In the genomic region with DNA sequence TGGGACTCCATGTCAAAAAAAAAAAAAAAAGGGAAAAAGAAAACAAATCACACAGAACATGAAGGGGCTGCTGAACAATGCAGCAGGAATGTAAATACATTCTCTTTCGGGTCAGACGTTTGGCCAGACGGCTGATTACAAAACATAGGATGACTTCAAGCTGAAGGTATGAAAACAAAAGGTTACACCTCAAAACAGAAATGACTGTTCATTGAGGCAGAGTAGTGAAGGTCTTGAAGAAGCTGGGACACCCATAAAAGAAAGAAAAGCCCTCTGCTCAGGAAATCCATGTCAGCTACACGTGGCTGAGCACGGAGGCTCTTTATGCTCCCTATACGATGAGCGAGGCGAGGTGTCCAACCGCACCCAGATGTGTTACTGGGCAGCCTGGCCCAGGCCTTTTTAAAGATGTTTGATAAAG, we compare ENCODE assay signal across 12 cellular contexts. TPM values are rescaled to one million over a fixed set of nuclear protein-coding genes. Genes with fewer than 3 reads are reported as not detected.
DNase-seq lines count a peak whose midpoint lies in the region; ATAC-seq and TF ChIP-seq lines count a peak whose summit lies in the region.
"Had no signal": no experiment of that assay in that cellular context is flagged by ENCODE, and none has a peak within 500 bp of the region (broad histone marks: within the 10 kb centered on the region; RNA-seq: fewer than 3 reads in every experiment).

No MANE protein-coding gene starts in this region.

- ATAC-seq in GM21360 (IDR thresholded peaks at IDR 0.05; ENCODE audit: unreplicated experiment), result no peak
- no peak for ATAC-seq in HG03280 (IDR thresholded peaks at IDR 0.05; ENCODE audit: unreplicated experiment)
- ATAC-seq: right cardiac atrium had no signal

- H3K36me3 Mint-ChIP-seq in endodermal cell (ENCODE audit: low read depth), result peaks cover 21% of the 10 kb centered on the region

- WGBS in endodermal cell (ENCODE audit: insufficient coverage in 1 of 2, insufficient read length in 1 of 2), 2 experiments, result 84 to 86% methylated on average over 9 of the region's 9 CpGs
- WGBS in mesendoderm (ENCODE audit: extremely low coverage, insufficient coverage, low lambda C conversion rate), result no CpG with 5 or more reads among the region's 9 CpGs

- H2BK15ac ChIP-seq in mesendoderm (replicated peaks; ENCODE audit: low read depth), result no peak overlapping the region

- H3K79me1 ChIP-seq in mesendoderm (ENCODE audit: low read length), result peaks cover 1% of the 10 kb centered on the region

- H3K23ac ChIP-seq in mesendoderm (ENCODE audit: low read length), result no peak overlapping the region

- H4K5ac ChIP-seq in mesendoderm (ENCODE audit: low read length), result no peak overlapping the region

- H3K9me3 ChIP-seq in BLaER1, result no peaks in the 10 kb centered on the region
- no peaks in the 10 kb centered on the region for H3K9me3 ChIP-seq in endodermal cell (ENCODE audit: control insufficient read depth, low read length)
- H3K9me3 ChIP-seq in MM.1S (replicated peaks; ENCODE audit: insufficient read depth, low read length), result no peaks in the 10 kb centered on the region

- peak overlapping the region; percentile 47; the same call in 1 of the 2 replicates for H3K9ac ChIP-seq in BLaER1
- peak overlapping the region; percentile 1 for H3K9ac ChIP-seq in endodermal cell (ENCODE audit: extremely low read depth, low read length, poor library complexity, severe bottlenecking)
- no peak overlapping the region for H3K9ac ChIP-seq in mesendoderm (ENCODE audit: low read length)
- no peak overlapping the region for H3K9ac ChIP-seq in MM.1S (ENCODE audit: low read length)

- H3F3A ChIP-seq in MM.1S (ENCODE audit: insufficient read depth, low read length), result no peaks in the 10 kb centered on the region

- H2BK120ac ChIP-seq in mesendoderm (ENCODE audit: low read depth, low read length), result no peak overlapping the region

- TF ChIP-seq CTCF in endodermal cell (conservative IDR thresholded peaks at IDR 0.05) (no peak), MM.1S (IDR thresholded peaks at IDR 0.05; ENCODE audit: low read length) (no peak)

- H3K9me2 ChIP-seq in MM.1S (replicated peaks; ENCODE audit: insufficient read depth, low read length), result no peaks in the 10 kb centered on the region

- H2AK5ac ChIP-seq in mesendoderm (ENCODE audit: low read length), result no peak overlapping the region

- H3K27ac ChIP-seq in BLaER1 (peak overlapping the region; percentile 73), endodermal cell (ENCODE audit: low read depth, low read length) (no peak overlapping the region), mesendoderm (ENCODE audit: low read depth, low read length) (no peak overlapping the region), MM.1S (ENCODE audit: low read length) (no peak overlapping the region)

- no peak overlapping the region for H2AFZ ChIP-seq in MM.1S (ENCODE audit: low read length)

- peaks cover 43% of the 10 kb centered on the region for H3K4me1 Mint-ChIP-seq in endodermal cell

- H3K27me3 ChIP-seq in BLaER1, result no peaks in the 10 kb centered on the region
- H3K27me3 ChIP-seq in endodermal cell (ENCODE audit: control insufficient read depth, insufficient read depth, low read length, poor library complexity, severe bottlenecking), result no peaks in the 10 kb centered on the region
- H3K27me3 ChIP-seq in mesendoderm (ENCODE audit: insufficient read depth, low read length, poor library complexity), result no peaks in the 10 kb centered on the region
- H3K27me3 ChIP-seq in MM.1S (replicated peaks; ENCODE audit: insufficient read depth, low read length), result no peaks in the 10 kb centered on the region

- H3K36me3 ChIP-seq in BLaER1 (no peaks in the 10 kb centered on the region), endodermal cell (ENCODE audit: control insufficient read depth, insufficient read depth, low read length) (peaks cover 8% of the 10 kb centered on the region), mesendoderm (ENCODE audit: control insufficient read depth, insufficient read depth, low read length) (no peaks in the 10 kb centered on the region), MM.1S (replicated peaks; ENCODE audit: insufficient read depth, low read length) (no peaks in the 10 kb centered on the region)

- no peak overlapping the region for H2BK5ac ChIP-seq in mesendoderm (ENCODE audit: low read length)

- H3K4me3 Mint-ChIP-seq in endodermal cell, result no peak overlapping the region

- H4K20me1 ChIP-seq in BLaER1 (no peaks in the 10 kb centered on the region), MM.1S (ENCODE audit: insufficient read depth, low read length) (no peaks in the 10 kb centered on the region)

- no peak overlapping the region for H4K8ac ChIP-seq in mesendoderm (ENCODE audit: low read depth, low read length)

- peak overlapping the region; percentile 1; the same call in 1 of the 2 replicates for H3K4me3 ChIP-seq in BLaER1
- no peak overlapping the region for H3K4me3 ChIP-seq in endodermal cell (ENCODE audit: low read length)
- no peak overlapping the region for H3K4me3 ChIP-seq in mesendoderm (ENCODE audit: low read length)
- H3K4me3 ChIP-seq in MM.1S (ENCODE audit: low read length), result no peak overlapping the region

- H3K79me2 ChIP-seq in mesendoderm (ENCODE audit: control insufficient read depth, insufficient read depth, low read length) (peaks cover 28% of the 10 kb centered on the region), MM.1S (ENCODE audit: low read length) (no peaks in the 10 kb centered on the region)

- no peak overlapping the region for H3K4ac ChIP-seq in mesendoderm (ENCODE audit: low read depth, low read length)

- no peak overlapping the region for H3K18ac ChIP-seq in mesendoderm (ENCODE audit: low read length)

- H3K4me1 ChIP-seq in BLaER1 (peaks cover 36% of the 10 kb centered on the region), endodermal cell (ENCODE audit: control insufficient read depth, insufficient read depth, low read length) (no peaks in the 10 kb centered on the region), mesendoderm (ENCODE audit: control insufficient read depth, low read depth, low read length) (no peaks in the 10 kb centered on the region), MM.1S (ENCODE audit: low read length) (no peaks in the 10 kb centered on the region)

- peak; percentile 69 for DNase-seq in LoVo (ENCODE audit: low spot score)
- DNase-seq in endodermal cell, result no peak
- peak; percentile 90 for DNase-seq in mesendoderm
- DNase-seq in MM.1S, result no peak
- DNase-seq in NCI-H1048 (lab: John Stamatoyannopoulos, UW), result no peak
- DNase-seq: activated T-cell treated with anti-CD3 and anti-CD28 coated beads, Interleukin-2, amount 50 U/mL, for 48 hours; KG1; NCI-H524; right cardiac atrium had no signal

- no peaks in the 10 kb centered on the region for H3K27me3 Mint-ChIP-seq in endodermal cell (ENCODE audit: insufficient read depth)

- H3K56ac ChIP-seq in mesendoderm (ENCODE audit: low read length), result no peak overlapping the region

- no peaks in the 10 kb centered on the region for H3K9me3 Mint-ChIP-seq in endodermal cell

- peak overlapping the region; percentile 46 for H3K27ac Mint-ChIP-seq in endodermal cell

- peak overlapping the region; percentile 71 for H3K4me2 ChIP-seq in BLaER1
- H3K4me2 ChIP-seq in mesendoderm (ENCODE audit: low read length), result no peak overlapping the region
- no peak overlapping the region for H3K4me2 ChIP-seq in MM.1S (ENCODE audit: low read depth, low read length)

RNA-seq across cellular contexts. Expression of a gene that starts 37.7 kb away (rescaled TPM):
- total RNA-seq in endodermal cell, result 10 to 100 TPM; 27.6 to 57.7 TPM
- polyA plus RNA-seq in endodermal cell (2013, experiment 1 of 2), result 10.7 TPM
- 11.1 TPM for polyA plus RNA-seq in endodermal cell (2013, experiment 2 of 2)
- polyA plus RNA-seq in mesendoderm (2013, experiment 1 of 2), result 8.2 TPM
- polyA plus RNA-seq in mesendoderm (2013, experiment 2 of 2), result 9.0 TPM

Comparison
In these comparisons a context has a peak if more than half of its experiments do, and no peak if none do; other contexts are left out.
1. H3K9ac ChIP-seq: peak in BLaER1 (single experiment) and endodermal cell (single experiment); none in mesendoderm (single experiment) and MM.1S (single experiment).
2. DNase-seq: peak in LoVo (single experiment) and mesendoderm (single experiment); none in endodermal cell (single experiment), MM.1S (single experiment) and NCI-H1048 (single experiment).